Comparison of ENCODE assay signal across 1 cellular context in genomic region chr9:21754741-21755140, GRCh38.
TF ChIP-seq lines count a peak whose summit lies in the region.

No MANE protein-coding gene starts in this region.

TF ChIP-seq in endothelial cell of umbilical vein, 7 proteins besides CTCF, POLR2A, EP300 and RAD21:
- TF ChIP-seq EZH2 (IDR thresholded peaks at IDR 0.05; ENCODE audit: borderline replicate concordance, low read depth, low read length, severe bottlenecking) = no peak
- TF ChIP-seq FOS (IDR thresholded peaks at IDR 0.05; ENCODE audit: borderline replicate concordance, insufficient read depth, low read length) = peak; percentile 33
- no peak for TF ChIP-seq MYC (IDR thresholded peaks at IDR 0.05; ENCODE audit: low read depth, low read length)
- TF ChIP-seq JUN (IDR thresholded peaks at IDR 0.05; ENCODE audit: borderline replicate concordance, insufficient read depth, insufficient read length, low read depth) = no peak
- no peak for TF ChIP-seq GATA2 (IDR thresholded peaks at IDR 0.05; ENCODE audit: insufficient read depth, insufficient read length, low read depth, low read length)
